Comparison of ENCODE assay signal across 28 cellular contexts in the genomic region with DNA sequence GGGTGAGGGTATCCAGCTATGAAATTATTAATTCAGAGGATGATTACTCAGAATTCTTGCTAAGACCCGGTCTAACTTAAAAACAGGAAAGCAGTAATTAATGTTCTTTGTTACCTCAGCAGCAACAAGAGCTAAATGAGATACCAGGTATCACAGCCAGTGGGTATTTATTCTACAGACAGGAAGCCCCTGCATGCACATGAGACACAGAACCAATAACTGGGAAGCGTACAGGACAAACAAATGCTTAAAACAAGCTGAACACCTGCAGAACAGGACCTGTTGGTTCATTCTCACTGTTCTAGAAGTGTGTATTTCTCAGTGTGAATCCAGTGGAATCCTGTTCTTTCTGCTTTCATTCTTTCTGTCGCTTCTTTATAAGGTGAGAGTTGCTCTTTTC. TPM values are rescaled to one million over a fixed set of nuclear protein-coding genes. Genes with fewer than 3 reads are reported as not detected.
DNase-seq lines count a peak whose midpoint lies in the region; ATAC-seq, FAIRE-seq and TF ChIP-seq lines count a peak whose summit lies in the region.
"Had no signal": no experiment of that assay in that cellular context is flagged by ENCODE, and none has a peak within 500 bp of the region (broad histone marks: within the 10 kb centered on the region; RNA-seq: fewer than 3 reads in every experiment).

No MANE protein-coding gene starts in this region.

- no peaks in the 10 kb centered on the region for H3K36me3 ChIP-seq in CD8-positive, alpha-beta T cell (ENCODE audit: insufficient read depth, low read length)
- H3K36me3 ChIP-seq in naive thymus-derived CD4-positive, alpha-beta T cell (ENCODE audit: control insufficient read depth in 2 of 3, insufficient read depth in 3 of 3, low read length in 3 of 3) = no peaks in the 10 kb centered on the region
- H3K36me3 ChIP-seq: BLaER1 treated with 17β-estradiol and CSF1 and Interleukin-3, amounts not matched to agents 10 nM and 100 nM; breast epithelium; heart right ventricle; left lung; neural progenitor cell had no signal

- TF ChIP-seq CTCF in CD8-positive, alpha-beta T cell (IDR thresholded peaks at IDR 0.05) = peak; percentile 16
- TF ChIP-seq CTCF in VCaP (conservative IDR thresholded peaks at IDR 0.05) = no peak

- H3K27ac Mint-ChIP-seq in activated CD4-positive, alpha-beta T cell treated with anti-CD3 and anti-CD28 coated beads, Interleukin-2, amount 10 ng/mL, durations not matched to agents 24 days and 14 days = no peak overlapping the region
- H3K27ac Mint-ChIP-seq in CD8-positive, alpha-beta T cell = peak overlapping the region; percentile 84
- H3K27ac Mint-ChIP-seq in naive thymus-derived CD4-positive, alpha-beta T cell = peak overlapping the region in 8 of 9 donors; percentile 52 to 97 (median 92)
- H3K27ac Mint-ChIP-seq: HFFc6, neural progenitor cell had no signal

- peak; percentile 52 for ATAC-seq in CD8-positive, alpha-beta T cell
- ATAC-seq in naive thymus-derived CD4-positive, alpha-beta T cell = peak; percentile 51
- no peak for ATAC-seq in HG02885 (IDR thresholded peaks at IDR 0.05; ENCODE audit: poor library complexity, unreplicated experiment)
- ATAC-seq: A549, heart right ventricle, left lung had no signal

- H3K27ac ChIP-seq in CD8-positive, alpha-beta T cell (ENCODE audit: low read depth, low read length) = peak overlapping the region; percentile 21
- peak overlapping the region; percentile 89 for H3K27ac ChIP-seq in VCaP
- H3K27ac ChIP-seq in naive thymus-derived CD4-positive, alpha-beta T cell (ENCODE audit: low read depth, low read length) = peak overlapping the region; percentile 66
- H3K27ac ChIP-seq: A549; BLaER1 treated with 17β-estradiol and CSF1 and Interleukin-3, amounts not matched to agents 10 nM and 100 nM; breast epithelium; heart right ventricle; HL-60; left lung; neural progenitor cell; PC-9; skin epidermis had no signal

- intact Hi-C loops in activated CD4-positive, alpha-beta T cell treated with anti-CD3 and anti-CD28 coated beads, Interleukin-2, amount 10 ng/mL, durations not matched to agents 24 days and 14 days (cut with micrococcal nuclease) = no loop called here
- intact Hi-C loops in CD8-positive, alpha-beta T cell (cut with DNase I, micrococcal nuclease) = no loop called here
- intact Hi-C loops in naive thymus-derived CD4-positive, alpha-beta T cell (cut with micrococcal nuclease) = loop anchor here in 1 of 2 donors (1.0 kb wide), 1 partner anchor 9 kb away; no protein-coding TSS in a partner anchor

- H3K36me3 Mint-ChIP-seq in activated CD4-positive, alpha-beta T cell treated with anti-CD3 and anti-CD28 coated beads, Interleukin-2, amount 10 ng/mL, durations not matched to agents 24 days and 14 days (ENCODE audit: low read depth) = peaks cover 3% of the 10 kb centered on the region
- H3K36me3 Mint-ChIP-seq in CD8-positive, alpha-beta T cell = peaks cover 13% of the 10 kb centered on the region
- H3K36me3 Mint-ChIP-seq in naive thymus-derived CD4-positive, alpha-beta T cell = peaks cover 0 to 16% (median 5%) of the 10 kb centered on the region in 5 donors
- H3K36me3 Mint-ChIP-seq: neural progenitor cell had no signal

- H3K9me3 ChIP-seq in CD8-positive, alpha-beta T cell (ENCODE audit: low read length) = no peaks in the 10 kb centered on the region
- H3K9me3 ChIP-seq in naive thymus-derived CD4-positive, alpha-beta T cell (ENCODE audit: control insufficient read depth in 2 of 3, low read length in 3 of 3) = no peaks in the 10 kb centered on the region
- H3K9me3 ChIP-seq: A549; BLaER1 treated with 17β-estradiol and CSF1 and Interleukin-3, amounts not matched to agents 10 nM and 100 nM; breast epithelium; heart right ventricle; left lung had no signal

- H3K4me1 Mint-ChIP-seq in activated CD4-positive, alpha-beta T cell treated with anti-CD3 and anti-CD28 coated beads, Interleukin-2, amount 10 ng/mL, durations not matched to agents 24 days and 14 days = peaks cover 25% of the 10 kb centered on the region
- peaks cover 82% of the 10 kb centered on the region for H3K4me1 Mint-ChIP-seq in CD8-positive, alpha-beta T cell (ENCODE audit: low read depth)
- peaks cover 37 to 96% (median 93%) of the 10 kb centered on the region in 7 donors for H3K4me1 Mint-ChIP-seq in naive thymus-derived CD4-positive, alpha-beta T cell
- H3K4me1 Mint-ChIP-seq: neural progenitor cell had no signal

- POLR2A ChIA-PET in CD8-positive, alpha-beta T cell (lab: Charles Lee) = interaction anchor here (0.9 to 1.5 kb wide), 7 partner anchors 20 to 80 kb away, joined by 3 to 11 read pairs (median 4); partner anchors contain the start of gene SCML4
- POLR2A ChIA-PET in naive thymus-derived CD4-positive, alpha-beta T cell (lab: Charles Lee) = interaction anchor here (0.5 to 10.1 kb wide), 20 partner anchors 8 to 1229 kb away, joined by 3 to 140 read pairs (median 4); partner anchors contain the start of gene SCML4

- DNase-seq in activated CD4-positive, alpha-beta T cell treated with anti-CD3 and anti-CD28 coated beads, Interleukin-2, amount 10 ng/mL, durations not matched to agents 24 days and 14 days = peak; percentile 48
- DNase-seq in activated CD4-positive, alpha-beta T cell treated with anti-CD3 and anti-CD28 coated beads, Interleukin-2, amount 50 U/mL, for 4 hours = no peak
- DNase-seq in CD8-positive, alpha-beta T cell = no peak
- DNase-seq in naive thymus-derived CD4-positive, alpha-beta T cell = peak in 6 of 9 donors; percentile 21 to 51 (median 39)
- no peak for DNase-seq in NOMO-1 treated with DMSO at 0.1 percent for 48 hours (lab: John Stamatoyannopoulos, UW; ENCODE audit: unreplicated experiment)
- DNase-seq in RCC 7860 (ENCODE audit: low spot score) = no peak
- DNase-seq: activated CD4-positive, alpha-beta T cell treated with anti-CD3 and anti-CD28 coated beads, Interleukin-2, amount 50 U/mL, for 48 hours; cortex of kidney; GDM1; heart right ventricle; HFFc6; left lung; midbrain; NCI-H1105 treated with DMSO at 0.1 percent for 48 hours; NCI-H526; PC-9; SIG-M5; stimulated activated CD4-positive, alpha-beta T cell treated with anti-CD3 and anti-CD28 coated beads, Interleukin-2, amount 100 ng/mL, for 48 hours; T-helper 1 cell had no signal

- H3K4me3 Mint-ChIP-seq in activated CD4-positive, alpha-beta T cell treated with anti-CD3 and anti-CD28 coated beads, Interleukin-2, amount 10 ng/mL, durations not matched to agents 24 days and 14 days = no peak overlapping the region
- H3K4me3 Mint-ChIP-seq in CD8-positive, alpha-beta T cell = peak overlapping the region; percentile 55
- peak overlapping the region in 9 of 10 donors; percentile 19 to 80 (median 55) for H3K4me3 Mint-ChIP-seq in naive thymus-derived CD4-positive, alpha-beta T cell
- H3K4me3 Mint-ChIP-seq: HFFc6, neural progenitor cell had no signal

- H3K9me3 Mint-ChIP-seq in activated CD4-positive, alpha-beta T cell treated with anti-CD3 and anti-CD28 coated beads, Interleukin-2, amount 10 ng/mL, durations not matched to agents 24 days and 14 days = peaks cover 4% of the 10 kb centered on the region
- no peaks in the 10 kb centered on the region for H3K9me3 Mint-ChIP-seq in CD8-positive, alpha-beta T cell
- H3K9me3 Mint-ChIP-seq in naive thymus-derived CD4-positive, alpha-beta T cell = peaks cover 0 to 2% (median 0%) of the 10 kb centered on the region in 11 donors
- H3K9me3 Mint-ChIP-seq: HFFc6, neural progenitor cell had no signal

- H3K4me1 ChIP-seq in CD8-positive, alpha-beta T cell (ENCODE audit: insufficient read depth, low read length) = peaks cover 64% of the 10 kb centered on the region
- peaks cover 19 to 54% of the 10 kb centered on the region in 2 donors for H3K4me1 ChIP-seq in naive thymus-derived CD4-positive, alpha-beta T cell (ENCODE audit: control insufficient read depth in 2 of 2, insufficient read depth in 2 of 2, low read length in 2 of 2)
- H3K4me1 ChIP-seq: A549, breast epithelium, heart right ventricle, left lung, neural progenitor cell had no signal

- H3K27me3 ChIP-seq in CD8-positive, alpha-beta T cell (ENCODE audit: insufficient read depth, low read length) = no peaks in the 10 kb centered on the region
- H3K27me3 ChIP-seq in naive thymus-derived CD4-positive, alpha-beta T cell (ENCODE audit: control insufficient read depth in 2 of 2, insufficient read depth in 2 of 2, low read length in 2 of 2) = no peaks in the 10 kb centered on the region
- H3K27me3 ChIP-seq: BLaER1 treated with 17β-estradiol and CSF1 and Interleukin-3, amounts not matched to agents 10 nM and 100 nM; breast epithelium; left lung; neural progenitor cell had no signal

- no peaks in the 10 kb centered on the region for H3K27me3 Mint-ChIP-seq in activated CD4-positive, alpha-beta T cell treated with anti-CD3 and anti-CD28 coated beads, Interleukin-2, amount 10 ng/mL, durations not matched to agents 24 days and 14 days
- no peaks in the 10 kb centered on the region for H3K27me3 Mint-ChIP-seq in CD8-positive, alpha-beta T cell (ENCODE audit: low read depth)
- peaks cover 0 to 7% (median 0%) of the 10 kb centered on the region in 5 donors for H3K27me3 Mint-ChIP-seq in naive thymus-derived CD4-positive, alpha-beta T cell

- no peak for FAIRE-seq in RCC 7860 (lab: Jason Lieb, UNC)
- FAIRE-seq: A549 had no signal

- CTCF ChIA-PET in CD8-positive, alpha-beta T cell (lab: Charles Lee) = interaction anchor here (0.7 to 1.9 kb wide), 7 partner anchors 9 to 63 kb away, joined by 3 to 11 read pairs (median 4); partner anchors contain the start of gene SCML4
- CTCF ChIA-PET in naive thymus-derived CD4-positive, alpha-beta T cell (lab: Charles Lee) = interaction anchor here (1.0 to 1.6 kb wide), 4 partner anchors 55 to 74 kb away, joined by 4 to 9 read pairs (median 6); no protein-coding TSS in a partner anchor

- no peak overlapping the region for H3K4me3 ChIP-seq in CD8-positive, alpha-beta T cell (ENCODE audit: low read depth, low read length)
- H3K4me3 ChIP-seq in naive thymus-derived CD4-positive, alpha-beta T cell (ENCODE audit: low read length) = no peak overlapping the region
- H3K4me3 ChIP-seq: A549; BLaER1 treated with 17β-estradiol and CSF1 and Interleukin-3, amounts not matched to agents 10 nM and 100 nM; breast epithelium; heart right ventricle; left lung; neural progenitor cell; PC-9; skin epidermis had no signal

RNA-seq across cellular contexts. Expression of gene SCML4, which starts 30.9 kb away (rescaled TPM):
- total RNA-seq in activated CD4-positive, alpha-beta T cell treated with anti-CD3 and anti-CD28 coated beads, Interleukin-2, amount 10 ng/mL, durations not matched to agents 24 days and 14 days = 2.0 and 2.7 TPM in 2 replicates
- 10 to 100 TPM; 34.7 to 36.7 TPM for total RNA-seq in CD8-positive, alpha-beta T cell
- total RNA-seq in naive thymus-derived CD4-positive, alpha-beta T cell = 10 to 100 TPM; 20.3 to 95.8 (median 63.3) TPM
- polyA plus RNA-seq in naive thymus-derived CD4-positive, alpha-beta T cell = 100 to 1,000 TPM in 1 of 2 donors, 10 to 100 TPM in 1; 66.1 to 108 TPM
- total RNA-seq: HFFc6, PC-9, pulmonary artery endothelial cell had no signal
- polyA plus RNA-seq: A549 had no signal

Comparison
In these comparisons a context has a peak if more than half of its experiments do, and no peak if none do; other contexts are left out.
1. DNase-seq: peak in activated CD4-positive, alpha-beta T cell treated with anti-CD3 and anti-CD28 coated beads, Interleukin-2, amount 10 ng/mL, durations not matched to agents 24 days and 14 days (single experiment) and naive thymus-derived CD4-positive, alpha-beta T cell (6 of 9); none in activated CD4-positive, alpha-beta T cell treated with anti-CD3 and anti-CD28 coated beads, Interleukin-2, amount 50 U/mL, for 4 hours (0 of 2), CD8-positive, alpha-beta T cell (0 of 7), NOMO-1 treated with DMSO at 0.1 percent for 48 hours (single experiment) and RCC 7860 (single experiment).
2. H3K27ac ChIP-seq: peak in every context shown above with its lines; median percentile 89 in VCaP; 66 in naive thymus-derived CD4-positive, alpha-beta T cell; 21 in CD8-positive, alpha-beta T cell.